In the genomic region with DNA sequence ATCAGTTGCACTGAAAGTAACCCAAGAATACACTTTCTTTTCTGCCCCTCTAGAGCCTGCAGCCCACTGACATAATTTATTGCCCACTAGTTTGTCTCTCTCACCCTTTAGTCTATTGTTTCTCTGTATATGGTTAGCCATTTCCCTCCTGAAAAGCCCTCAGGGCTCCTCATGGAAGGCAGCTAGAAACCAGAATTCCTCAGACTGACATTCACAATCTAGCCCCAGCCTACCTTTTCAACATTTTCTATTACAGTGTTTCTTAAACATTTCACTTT, we compare ENCODE assay signal across 14 cellular contexts. TPM values are rescaled to one million over a fixed set of nuclear protein-coding genes. Genes with fewer than 3 reads are reported as not detected.
DNase-seq lines count a peak whose midpoint lies in the region; ATAC-seq, FAIRE-seq and TF ChIP-seq lines count a peak whose summit lies in the region.
"Had no signal": no experiment of that assay in that cellular context is flagged by ENCODE, and none has a peak within 500 bp of the region (broad histone marks: within the 10 kb centered on the region; RNA-seq: fewer than 3 reads in every experiment).

No MANE protein-coding gene starts in this region.

- H3K79me2 ChIP-seq in H1 (ENCODE audit: control insufficient read depth in 1 of 2, insufficient read depth in 2 of 2, low read length in 2 of 2) = no peaks in the 10 kb centered on the region

- H3K14ac ChIP-seq in H1 (ENCODE audit: insufficient read length) = no peak overlapping the region
- H3K14ac ChIP-seq in neuronal stem cell (ENCODE audit: low read length) = no peak overlapping the region

- CTCF ChIA-PET in H1 (lab: Charles Lee; ENCODE audit: partially characterized antibody) = interaction anchor here (0.7 to 1.1 kb wide), 3 partner anchors 13 to 311 kb away, joined by 3 read pairs; no protein-coding TSS in a partner anchor

- intact Hi-C loops in adrenal gland (cut with DNase I) = no loop called here

- H3K79me1 ChIP-seq in H1 (ENCODE audit: low read depth, low read length) (no peaks in the 10 kb centered on the region), neuronal stem cell (ENCODE audit: low read depth, low read length) (no peaks in the 10 kb centered on the region)

- H2BK12ac ChIP-seq in H1 (ENCODE audit: low read depth, low read length) (no peak overlapping the region), neuronal stem cell (ENCODE audit: low read length) (no peak overlapping the region)

- H3K23ac ChIP-seq in H1 (ENCODE audit: insufficient read length) (no peak overlapping the region), neuronal stem cell (ENCODE audit: low read depth, low read length, poor library complexity) (no peak overlapping the region)

- no peaks in the 10 kb centered on the region for H3K36me3 Mint-ChIP-seq in effector memory CD8-positive, alpha-beta T cell (ENCODE audit: insufficient read depth)

- no peak overlapping the region for H4K5ac ChIP-seq in H1 (ENCODE audit: insufficient read length, low read depth, low read length)

- peaks cover 21 to 34% of the 10 kb centered on the region in 2 donors for H3K4me1 Mint-ChIP-seq in effector memory CD8-positive, alpha-beta T cell (ENCODE audit: low read depth in 2 of 2)
- H3K4me1 Mint-ChIP-seq: H9 had no signal

- H2BK120ac ChIP-seq in H1 (replicated peaks; ENCODE audit: low read depth, low read length) (no peak overlapping the region), neuronal stem cell (ENCODE audit: low read depth, low read length) (no peak overlapping the region)

- H3K4me3 Mint-ChIP-seq in effector memory CD8-positive, alpha-beta T cell = no peak overlapping the region
- H3K4me3 Mint-ChIP-seq: H9 had no signal

- H3K9me3 ChIP-seq in H1 (ENCODE audit: insufficient read depth in 2 of 2, low read depth in 1 of 2, low read length in 1 of 2) = no peaks in the 10 kb centered on the region
- no peaks in the 10 kb centered on the region for H3K9me3 ChIP-seq in neuronal stem cell (replicated peaks in 1 of 2; ENCODE audit: control insufficient read depth in 2 of 2, insufficient read depth in 1 of 2, low read depth in 1 of 2, low read length in 2 of 2)
- H3K9me3 ChIP-seq in adrenal gland (replicated peaks in 1 of 3) = no peaks in the 10 kb centered on the region

- H2AK5ac ChIP-seq in H1 (ENCODE audit: low read depth, low read length) = no peak overlapping the region
- H2AK5ac ChIP-seq in neuronal stem cell (ENCODE audit: low read depth, low read length) = no peak overlapping the region

- H4K91ac ChIP-seq in H1 (replicated peaks; ENCODE audit: insufficient read length, low read length) = no peak overlapping the region
- H4K91ac ChIP-seq in neuronal stem cell (ENCODE audit: low read depth, low read length, poor library complexity) = no peak overlapping the region

- DNase-seq in ELR (ENCODE audit: low read depth) (peak; percentile 28), HTR-8/SVneo (ENCODE audit: insufficient read length, low spot score) (peak; percentile 51), H1 (ENCODE audit: low read depth in 1 of 2, low spot score in 2 of 2) (no peak), neuronal stem cell (ENCODE audit: low spot score) (no peak), adrenal gland (no peak), SK-N-DZ (ENCODE audit: low spot score) (no peak)
- no peak for DNase-seq in effector memory CD8-positive, alpha-beta T cell
- DNase-seq: H9, MM.1S, NCI-H1092 treated with DMSO at 0.1 percent for 48 hours, NCI-H2081 treated with DMSO at 0.1 percent for 48 hours, NCI-H510A treated with DMSO at 0.1 percent for 48 hours had no signal

- no peak overlapping the region for H2BK15ac ChIP-seq in H1 (ENCODE audit: low read length)
- no peak overlapping the region for H2BK15ac ChIP-seq in neuronal stem cell (ENCODE audit: low read length)

- no peaks in the 10 kb centered on the region for H3K27me3 ChIP-seq in H1 (replicated peaks in 1 of 4; ENCODE audit: control insufficient read depth in 3 of 4, extremely low read depth in 1 of 4, insufficient read depth in 3 of 4, low read length in 3 of 4)
- H3K27me3 ChIP-seq in neuronal stem cell (ENCODE audit: control insufficient read depth in 3 of 3, insufficient read depth in 3 of 3, low read depth in 1 of 3, low read length in 3 of 3) = peaks cover 0 to 2% (median 0%) of the 10 kb centered on the region in 3 experiments
- H3K27me3 ChIP-seq in adrenal gland = no peaks in the 10 kb centered on the region

- no peak overlapping the region for H4K8ac ChIP-seq in H1 (ENCODE audit: extremely low read depth, insufficient read depth, low read length)
- no peak overlapping the region for H4K8ac ChIP-seq in neuronal stem cell (ENCODE audit: low read depth, low read length)

- H3K9ac ChIP-seq in H1 (replicated peaks in 1 of 4; ENCODE audit: extremely low read depth in 1 of 4, low read depth in 3 of 4, low read length in 3 of 4) (no peak overlapping the region), neuronal stem cell (ENCODE audit: low read depth, low read length, poor library complexity) (no peak overlapping the region)

- H3K4me2 ChIP-seq in H1 (ENCODE audit: insufficient read depth in 1 of 2, low read depth in 2 of 2, low read length in 2 of 2) (no peak overlapping the region), neuronal stem cell (ENCODE audit: insufficient read depth, low read length, poor library complexity, severe bottlenecking) (no peak overlapping the region)

- H3K4me1 ChIP-seq in H1 (replicated peaks in 1 of 4; ENCODE audit: control insufficient read depth in 3 of 4, insufficient read depth in 4 of 4, low read length in 3 of 4) (no peaks in the 10 kb centered on the region), neuronal stem cell (ENCODE audit: control insufficient read depth in 2 of 2, insufficient read depth in 1 of 2, low read depth in 1 of 2, low read length in 2 of 2) (no peaks in the 10 kb centered on the region), adrenal gland (replicated peaks in 1 of 2) (no peaks in the 10 kb centered on the region)

- TF ChIP-seq RAD21 in H1 (IDR thresholded peaks at IDR 0.05 in 1 of 2, conservative IDR thresholded peaks at IDR 0.05 in 1 of 2; ENCODE audit: low read depth in 2 of 2, low read length in 2 of 2) = no peak

- TF ChIP-seq EP300 in H1 (IDR thresholded peaks at IDR 0.05; ENCODE audit: borderline replicate concordance in 1 of 2, low read depth in 2 of 2, low read length in 2 of 2) = no peak

- no peak overlapping the region for H3K56ac ChIP-seq in H1 (replicated peaks; ENCODE audit: insufficient read length, low read depth, low read length)

- H3K4me3 ChIP-seq in H1 (ENCODE audit: extremely low read depth in 1 of 4, insufficient read depth in 2 of 4, low read depth in 3 of 4, low read length in 4 of 4) = no peak overlapping the region
- no peak overlapping the region for H3K4me3 ChIP-seq in neuronal stem cell (ENCODE audit: low read length in 2 of 2)
- no peak overlapping the region for H3K4me3 ChIP-seq in adrenal gland

- H3K23me2 ChIP-seq in H1 (ENCODE audit: low read depth, low read length) = no peaks in the 10 kb centered on the region

- H3K4ac ChIP-seq in H1 (replicated peaks; ENCODE audit: insufficient read length, low read depth, low read length) (no peak overlapping the region), neuronal stem cell (ENCODE audit: low read length) (no peak overlapping the region)

- H2BK5ac ChIP-seq in H1 (ENCODE audit: low read depth, low read length) (no peak overlapping the region), neuronal stem cell (ENCODE audit: low read length) (no peak overlapping the region)

- H3K27ac ChIP-seq in H1 (ENCODE audit: low read depth, low read length) (no peak overlapping the region), neuronal stem cell (replicated peaks; ENCODE audit: low read length) (no peak overlapping the region), adrenal gland (no peak overlapping the region)
- H3K27ac ChIP-seq: C4-2B had no signal

- no peak overlapping the region for H2BK20ac ChIP-seq in H1 (ENCODE audit: low read length)

- TF ChIP-seq CTCF in H1 (IDR thresholded peaks at IDR 0.05; ENCODE audit: control extremely low read depth in 1 of 3, insufficient read depth in 1 of 3, low read depth in 1 of 3, low read length in 3 of 3) (no peak), adrenal gland (IDR thresholded peaks at IDR 0.05) (no peak)

- H3K27me3 Mint-ChIP-seq in effector memory CD8-positive, alpha-beta T cell = no peaks in the 10 kb centered on the region

- POLR2A ChIA-PET in H1 (lab: Charles Lee; ENCODE audit: partially characterized antibody) = interaction anchor here (0.8 to 1.1 kb wide), 3 partner anchors 12 to 66 kb away, joined by 3 to 5 read pairs (median 3); partner anchors contain the start of gene PAQR8

- TF ChIP-seq POLR2A in H1 (IDR thresholded peaks at IDR 0.05; ENCODE audit: control extremely low read depth in 1 of 2, low read depth in 2 of 2, low read length in 2 of 2) (no peak), adrenal gland (IDR thresholded peaks at IDR 0.05) (no peak)

- ATAC-seq in effector memory CD8-positive, alpha-beta T cell (replicated peaks) = no peak
- ATAC-seq: Right ventricle myocardium inferior had no signal

- H2AFZ ChIP-seq in H1 (ENCODE audit: low read length) (peak overlapping the region; percentile 81; the same call in 1 of the 2 replicates), neuronal stem cell (ENCODE audit: low read length) (peak overlapping the region; percentile 17)

- H3K9me3 Mint-ChIP-seq in effector memory CD8-positive, alpha-beta T cell = no peaks in the 10 kb centered on the region
- H3K9me3 Mint-ChIP-seq: H9 had no signal

- FAIRE-seq in HTR-8/SVneo (lab: Jason Lieb, UNC) (no peak), H1 (lab: Jason Lieb, UNC) (no peak)

- no peaks in the 10 kb centered on the region for H4K20me1 ChIP-seq in H1 (replicated peaks in 1 of 2; ENCODE audit: control insufficient read depth in 1 of 2, insufficient read depth in 2 of 2, low read length in 2 of 2)

- no peak overlapping the region for H3K27ac Mint-ChIP-seq in effector memory CD8-positive, alpha-beta T cell
- H3K27ac Mint-ChIP-seq: H9 had no signal

- H3K36me3 ChIP-seq in H1 (ENCODE audit: control insufficient read depth in 2 of 4, insufficient read depth in 4 of 4, low read length in 3 of 4) = no peaks in the 10 kb centered on the region
- no peaks in the 10 kb centered on the region for H3K36me3 ChIP-seq in neuronal stem cell (replicated peaks in 1 of 2; ENCODE audit: control insufficient read depth in 2 of 2, insufficient read depth in 2 of 2, low read length in 2 of 2)
- no peaks in the 10 kb centered on the region for H3K36me3 ChIP-seq in adrenal gland (replicated peaks in 1 of 2)

- no peak overlapping the region for H3K18ac ChIP-seq in H1 (ENCODE audit: extremely low read depth, low read length)
- H3K18ac ChIP-seq in neuronal stem cell (ENCODE audit: low read length) = no peak overlapping the region

RNA-seq across cellular contexts. Expression of gene PAQR8, which starts 21.4 kb away (rescaled TPM):
- 9.1 and 9.6 TPM in 2 replicates for total RNA-seq in H1 (2021; fragmentation: NEBNext Ultra II Directional; extraction: Animal tissue kit (Norgen Biotek cat#: 25700))
- polyA plus RNA-seq in H1 (2011; rRNA removed) = 7.6 and 9.7 TPM in 2 replicates
- 7.1 TPM for polyA plus RNA-seq in H1 (2011; cell fraction: cytosol; rRNA removed)
- 6.6 TPM for polyA plus RNA-seq in H1 (2011; cell fraction: nucleus; rRNA removed)
- polyA plus RNA-seq in H1 (2012, experiment 1 of 2) = 5.6 to 6.7 TPM (median 6.0 TPM) in 4 replicates
- polyA plus RNA-seq in H1 (2012, experiment 2 of 2) = 4.6 TPM
- 9.6 TPM for polyA plus RNA-seq in H1 (2013, experiment 1 of 2)
- 11.3 TPM for polyA plus RNA-seq in H1 (2013, experiment 2 of 2)
- polyA minus RNA-seq in H1 (2011; rRNA and poly(A)+ RNA removed) = 14.5 and 16.9 TPM in 2 replicates
- 5.9 TPM for polyA minus RNA-seq in H1 (2011; cell fraction: cytosol; rRNA and poly(A)+ RNA removed)
- polyA minus RNA-seq in H1 (2011; cell fraction: nucleus; rRNA and poly(A)+ RNA removed) = 7.4 TPM
- 16.4 TPM for polyA plus RNA-seq in neuronal stem cell (2013, experiment 1 of 2)
- 16.7 TPM for polyA plus RNA-seq in neuronal stem cell (2013, experiment 2 of 2)
- total RNA-seq in adrenal gland = 10 to 100 TPM in 3 of 8 donors, 1 to 10 TPM in 5; 2.3 to 17.1 (median 9.2) TPM
- 1 to 10 TPM; 2.3 to 5.1 (median 2.9) TPM for polyA plus RNA-seq in adrenal gland
- 63.1 and 66.3 TPM in 2 replicates for polyA plus RNA-seq in SK-N-DZ (2014; cell fraction: cytosol; rRNA removed)
- 14.9 and 19.3 TPM in 2 replicates for polyA plus RNA-seq in SK-N-DZ (2014; cell fraction: nucleus; rRNA removed)

RNA-seq across cellular contexts. Expression of gene MCM3, which starts 56.0 kb away (rescaled TPM):
- total RNA-seq in H1 (2021; fragmentation: NEBNext Ultra II Directional; extraction: Animal tissue kit (Norgen Biotek cat#: 25700)) = 293 TPM in 2 replicates
- polyA plus RNA-seq in H1 (2011; rRNA removed) (262 and 275 TPM in 2 replicates), adrenal gland (10 to 100 TPM; 10.5 to 31.4 (median 15.9) TPM)
- 388 TPM for polyA plus RNA-seq in H1 (2011; cell fraction: cytosol; rRNA removed)
- 398 TPM for polyA plus RNA-seq in H1 (2011; cell fraction: nucleus; rRNA removed)
- 284 to 317 TPM (median 306 TPM) in 4 replicates for polyA plus RNA-seq in H1 (2012, experiment 1 of 2)
- 63.7 TPM for polyA plus RNA-seq in H1 (2012, experiment 2 of 2)
- polyA plus RNA-seq in H1 (2013, experiment 1 of 2) = 154 TPM
- polyA plus RNA-seq in H1 (2013, experiment 2 of 2) = 151 TPM
- polyA minus RNA-seq in H1 (2011; rRNA and poly(A)+ RNA removed) = 510 and 545 TPM in 2 replicates
- polyA minus RNA-seq in H1 (2011; cell fraction: cytosol; rRNA and poly(A)+ RNA removed) = 161 TPM
- polyA minus RNA-seq in H1 (2011; cell fraction: nucleus; rRNA and poly(A)+ RNA removed) = 219 TPM
- 102 TPM for polyA plus RNA-seq in neuronal stem cell (2013, experiment 1 of 2)
- 98.5 TPM for polyA plus RNA-seq in neuronal stem cell (2013, experiment 2 of 2)
- 10 to 100 TPM; 19.4 to 43.2 (median 25.0) TPM for total RNA-seq in adrenal gland
- polyA plus RNA-seq in SK-N-DZ (2014; cell fraction: cytosol; rRNA removed) = 370 and 414 TPM in 2 replicates
- polyA plus RNA-seq in SK-N-DZ (2014; cell fraction: nucleus; rRNA removed) = 408 TPM in 2 replicates

Comparison
In these comparisons a context has a peak if more than half of its experiments do, and no peak if none do; other contexts are left out.
1. DNase-seq: peak in ELR (single experiment) and HTR-8/SVneo (single experiment); none in H1 (0 of 2), neuronal stem cell (single experiment), adrenal gland (0 of 7), SK-N-DZ (single experiment) and effector memory CD8-positive, alpha-beta T cell (0 of 3).